8 cellular contexts compared by ENCODE assay signal in genomic region chr1:153545067-153546055, GRCh38. TPM values are rescaled to one million over a fixed set of nuclear protein-coding genes. Genes with fewer than 3 reads are reported as not detected.
DNase-seq lines count a peak whose midpoint lies in the region; ATAC-seq and TF ChIP-seq lines count a peak whose summit lies in the region.

Gene S100A4 (minus strand): TSS chr1:153545806. CDS start chr1:153544794, 1,012 bp downstream.

- H3K4me3 ChIP-seq in transverse colon, result peak within 1 kb of the TSS in 3 of 4 donors; percentile 8 to 39 (median 35)

- 15 to 31% methylated on average over 6 to 19 of the region's 19 CpGs for WGBS in transverse colon (ENCODE audit: low coverage in 1 of 2), 2 donors

- no peaks in the 10 kb centered on the region for H3K36me3 ChIP-seq in transverse colon

- H3K9me3 ChIP-seq in transverse colon, result no peaks in the 10 kb centered on the region

- peak within 1 kb of the TSS; percentile 82 for H3K4me3 Mint-ChIP-seq in activated naive CD8-positive, alpha-beta T cell treated with anti-CD3 and anti-CD28 coated beads for 36 hours

- peaks cover 65% of the 10 kb centered on the region for H3K4me1 Mint-ChIP-seq in activated naive CD8-positive, alpha-beta T cell treated with anti-CD3 and anti-CD28 coated beads for 36 hours

- H3K4me1 ChIP-seq in transverse colon, result peaks cover 48 to 81% (median 61%) of the 10 kb centered on the region in 4 donors

- peak within 1 kb of the TSS; percentile 98 for H3K27ac Mint-ChIP-seq in activated naive CD8-positive, alpha-beta T cell treated with anti-CD3 and anti-CD28 coated beads for 36 hours

- H3K27me3 ChIP-seq in transverse colon, result no peaks in the 10 kb centered on the region

- H3K27ac ChIP-seq in transverse colon, result peak within 1 kb of the TSS; percentile 84 to 92 (median 90)

- no peak for TF ChIP-seq EP300 in transverse colon (IDR thresholded peaks at IDR 0.05; ENCODE audit: low read depth)

- H3K9me3 Mint-ChIP-seq in activated naive CD8-positive, alpha-beta T cell treated with anti-CD3 and anti-CD28 coated beads for 36 hours, result peaks cover 2% of the 10 kb centered on the region

- peak; percentile 56 for TF ChIP-seq POLR2A in transverse colon (IDR thresholded peaks at IDR 0.05)

- DNase-seq in Ammon's horn (ENCODE audit: low spot score) (peak; percentile 71), NCI-H1048 (lab: John Stamatoyannopoulos, UW) (peak; percentile 45), SW480 (ENCODE audit: low spot score) (peak; percentile 97), cardiac septum (ENCODE audit: low spot score) (peak; percentile 98), posterior vena cava (ENCODE audit: low spot score) (peak; percentile 98), transverse colon (peak; percentile 97)
- peak; percentile 95 for DNase-seq in activated naive CD8-positive, alpha-beta T cell treated with anti-CD3 and anti-CD28 coated beads for 36 hours

- H3K36me3 Mint-ChIP-seq in activated naive CD8-positive, alpha-beta T cell treated with anti-CD3 and anti-CD28 coated beads for 36 hours, result peaks cover 22% of the 10 kb centered on the region

- in situ Hi-C loops in transverse colon (cut with MboI; ENCODE audit: low pct_ligation_motif_present in 1 of 4, low pct_unique_long_range_greater_than_20kb in 1 of 4, low sequenced_read_pairs in 3 of 4), result loop anchor here in 1 of 4 donors (25.0 kb wide), 1 partner anchor 442 kb away; the partner anchor contains the start of genes JTB, RAB13 and RPS27

- TF ChIP-seq CTCF in transverse colon (IDR thresholded peaks at IDR 0.05), result no peak

- intact Hi-C loops in cardiac septum (cut with DNase I) (no loop called here), posterior vena cava (cut with DNase I) (no loop called here), transverse colon (cut with DNase I; ENCODE audit: low total_unique reads) (no loop called here)

- no peaks in the 10 kb centered on the region for H3K27me3 Mint-ChIP-seq in activated naive CD8-positive, alpha-beta T cell treated with anti-CD3 and anti-CD28 coated beads for 36 hours

- ATAC-seq in GM21447 (IDR thresholded peaks at IDR 0.05; ENCODE audit: unreplicated experiment), result peak; percentile 57

RNA-seq across cellular contexts. Expression of gene S100A4, which starts in this region (rescaled TPM):
- 10 to 100 TPM; 44.7 to 44.9 TPM for total RNA-seq in activated naive CD8-positive, alpha-beta T cell treated with anti-CD3 and anti-CD28 coated beads for 36 hours
- total RNA-seq in cardiac septum (107 TPM), posterior vena cava (100 to 1,000 TPM; 286 to 472 TPM), transverse colon (100 to 1,000 TPM in 1 of 4 donors, 10 to 100 TPM in 3; 40.8 to 138 (median 78.6) TPM)

Comparison
In these comparisons a context has a peak if more than half of its experiments do, and no peak if none do; other contexts are left out.
1. Peak in every context shown above with its lines: DNase-seq, ATAC-seq, H3K4me3 ChIP-seq and H3K27ac ChIP-seq.
2. DNase-seq: peak in every context shown above with its lines; median percentile 98 in cardiac septum; 98 in posterior vena cava; 97 in SW480; 97 in transverse colon; 95 in activated naive CD8-positive, alpha-beta T cell treated with anti-CD3 and anti-CD28 coated beads for 36 hours; 71 in Ammon's horn; 45 in NCI-H1048.